ENCODE assay signal across 16 cellular contexts in the genomic region with DNA sequence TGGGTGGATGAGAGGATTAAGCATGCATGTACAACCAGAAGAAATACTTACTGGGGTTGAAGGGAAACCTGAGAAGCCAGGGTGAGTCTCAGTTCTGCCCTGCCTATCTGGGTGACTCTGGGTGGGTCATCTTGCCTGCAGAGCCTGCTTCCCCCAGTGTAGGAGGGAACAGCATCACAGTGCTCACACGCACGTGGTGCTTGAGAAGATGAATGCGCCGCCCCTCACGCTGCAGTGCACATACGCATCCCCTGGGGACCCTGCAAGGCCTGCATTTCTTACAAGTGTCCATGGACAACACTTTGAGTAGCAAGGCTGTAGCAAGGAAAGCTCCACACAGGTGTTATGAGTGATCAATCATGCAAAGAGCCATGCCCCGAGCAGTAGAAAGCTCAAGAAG. TPM values are rescaled to one million over a fixed set of nuclear protein-coding genes. Genes with fewer than 3 reads are reported as not detected.
A peak's percentile ranks its signal among the peaks of the same experiment; 100 is the strongest.
DNase-seq lines count a peak whose midpoint lies in the region; ATAC-seq and TF ChIP-seq lines count a peak whose summit lies in the region.
"Had no signal": no experiment of that assay in that cellular context is flagged by ENCODE, and none has a peak within 500 bp of the region (broad histone marks: within the 10 kb centered on the region; RNA-seq: fewer than 3 reads in every experiment).

No MANE protein-coding gene starts in this region.

- peak overlapping the region; percentile 23; the same call in 1 of the 2 replicates for H3K9ac ChIP-seq in Karpas-422 (ENCODE audit: low read length)

- DNase-seq in NCI-H1436 (lab: John Stamatoyannopoulos, UW), result peak; percentile 23
- no peak for DNase-seq in NCI-H1436 treated with DMSO at 0.1 percent for 48 hours (lab: John Stamatoyannopoulos, UW)
- DNase-seq in Karpas-422, result peak; percentile 90
- no peak for DNase-seq in activated B cell treated with CpG ODN at 0.5 μM for 24 hours
- DNase-seq in uterus, result no peak
- no peak for DNase-seq in hippocampal formation (lab: John Stamatoyannopoulos, UW)
- DNase-seq: Calu3; CD8-positive, alpha-beta T cell; GOT3; H7 had no signal

- peak; percentile 18 for ATAC-seq in activated B cell treated with CpG ODN at 0.5 μM for 24 hours (ENCODE audit: low read depth)
- ATAC-seq in stimulated activated memory B cell treated with anti-CD40 and anti-IgM and Interleukin-4, amounts not matched to agents 10 μg/mL and 1 μg/mL and 100 μg/mL, for 72 hours, result peak; percentile 61
- no peak for ATAC-seq in HG02884 (IDR thresholded peaks at IDR 0.05; ENCODE audit: unreplicated experiment)
- ATAC-seq: CD8-positive, alpha-beta T cell; HCT116 had no signal

- H3K9me2 ChIP-seq in Karpas-422 (replicated peaks; ENCODE audit: insufficient read depth, low read length), result no peaks in the 10 kb centered on the region

- no peaks in the 10 kb centered on the region for H3K36me3 Mint-ChIP-seq in activated B cell treated with CpG ODN at 0.5 μM for 24 hours (ENCODE audit: low read depth)
- no peaks in the 10 kb centered on the region for H3K36me3 Mint-ChIP-seq in stimulated activated memory B cell treated with anti-CD40 and anti-IgM and Interleukin-4, amounts not matched to agents 10 μg/mL and 1 μg/mL and 100 μg/mL, for 72 hours
- H3K36me3 Mint-ChIP-seq: CD8-positive, alpha-beta T cell had no signal

- peak overlapping the region; percentile 61 for H3K4me2 ChIP-seq in Karpas-422 (ENCODE audit: low read depth, low read length, poor library complexity, severe bottlenecking)
- H3K4me2 ChIP-seq: A549 had no signal

- H3K36me3 ChIP-seq in Karpas-422 (ENCODE audit: insufficient read depth, low read length), result no peaks in the 10 kb centered on the region
- H3K36me3 ChIP-seq in uterus, result no peaks in the 10 kb centered on the region

- intact Hi-C loops in activated B cell treated with CpG ODN at 0.5 μM for 24 hours (cut with micrococcal nuclease) (no loop called here), uterus (cut with DNase I; ENCODE audit: low total_unique reads) (no loop called here)

- H3K9me3 Mint-ChIP-seq in activated B cell treated with CpG ODN at 0.5 μM for 24 hours, result peaks cover 3% of the 10 kb centered on the region
- H3K9me3 Mint-ChIP-seq in stimulated activated memory B cell treated with anti-CD40 and anti-IgM and Interleukin-4, amounts not matched to agents 10 μg/mL and 1 μg/mL and 100 μg/mL, for 72 hours, result peaks cover 2% of the 10 kb centered on the region

- no peaks in the 10 kb centered on the region for H4K20me1 ChIP-seq in Karpas-422 (ENCODE audit: insufficient read depth, low read depth, low read length)

- POLR2A ChIA-PET in activated B cell treated with CpG ODN at 0.5 μM for 24 hours (lab: Charles Lee), result no interaction called here

- H3K4me3 Mint-ChIP-seq in activated B cell treated with CpG ODN at 0.5 μM for 24 hours, result no peak overlapping the region
- no peak overlapping the region for H3K4me3 Mint-ChIP-seq in stimulated activated memory B cell treated with anti-CD40 and anti-IgM and Interleukin-4, amounts not matched to agents 10 μg/mL and 1 μg/mL and 100 μg/mL, for 72 hours
- H3K4me3 Mint-ChIP-seq: CD8-positive, alpha-beta T cell had no signal

- no peaks in the 10 kb centered on the region for H3K79me2 ChIP-seq in Karpas-422 (ENCODE audit: low read length)

- peak overlapping the region; percentile 27; the same call in 1 of the 2 replicates for H2AFZ ChIP-seq in Karpas-422 (ENCODE audit: low read length)

- H3K27me3 Mint-ChIP-seq in activated B cell treated with CpG ODN at 0.5 μM for 24 hours, result peaks cover 5% of the 10 kb centered on the region
- H3K27me3 Mint-ChIP-seq in stimulated activated memory B cell treated with anti-CD40 and anti-IgM and Interleukin-4, amounts not matched to agents 10 μg/mL and 1 μg/mL and 100 μg/mL, for 72 hours, result peaks cover 29% of the 10 kb centered on the region

- peak overlapping the region; percentile 40; the same call in 1 of the 2 replicates for H3K4me3 ChIP-seq in Karpas-422 (ENCODE audit: low read length)
- no peak overlapping the region for H3K4me3 ChIP-seq in uterus
- H3K4me3 ChIP-seq: A549 had no signal

- TF ChIP-seq POLR2A in uterus (IDR thresholded peaks at IDR 0.05), result no peak

- H3K27ac Mint-ChIP-seq in activated B cell treated with CpG ODN at 0.5 μM for 24 hours, result no peak overlapping the region
- H3K27ac Mint-ChIP-seq in stimulated activated memory B cell treated with anti-CD40 and anti-IgM and Interleukin-4, amounts not matched to agents 10 μg/mL and 1 μg/mL and 100 μg/mL, for 72 hours, result no peak overlapping the region
- H3K27ac Mint-ChIP-seq: CD8-positive, alpha-beta T cell had no signal

- TF ChIP-seq CTCF in activated B cell treated with CpG ODN at 0.5 μM for 24 hours (IDR thresholded peaks at IDR 0.05) (no peak), uterus (IDR thresholded peaks at IDR 0.05) (no peak)

- H3K27ac ChIP-seq in Karpas-422 (ENCODE audit: low read length), result peak overlapping the region; percentile 81
- no peak overlapping the region for H3K27ac ChIP-seq in uterus
- H3K27ac ChIP-seq: 22Rv1, A549 had no signal

- no peaks in the 10 kb centered on the region for H3K9me3 ChIP-seq in Karpas-422 (ENCODE audit: low read length)
- H3K9me3 ChIP-seq in uterus, result no peaks in the 10 kb centered on the region

- CTCF ChIA-PET in activated B cell treated with CpG ODN at 0.5 μM for 24 hours (lab: Charles Lee), result no interaction called here

- peaks cover 74% of the 10 kb centered on the region for H3K4me1 ChIP-seq in Karpas-422 (ENCODE audit: low read length)
- H3K4me1 ChIP-seq in uterus, result no peaks in the 10 kb centered on the region
- H3K4me1 ChIP-seq: A549 had no signal

- peaks cover 22% of the 10 kb centered on the region for H3K4me1 Mint-ChIP-seq in activated B cell treated with CpG ODN at 0.5 μM for 24 hours
- peaks cover 14% of the 10 kb centered on the region for H3K4me1 Mint-ChIP-seq in stimulated activated memory B cell treated with anti-CD40 and anti-IgM and Interleukin-4, amounts not matched to agents 10 μg/mL and 1 μg/mL and 100 μg/mL, for 72 hours

- H3K27me3 ChIP-seq in Karpas-422 (ENCODE audit: low read length), result no peaks in the 10 kb centered on the region
- H3K27me3 ChIP-seq in uterus, result no peaks in the 10 kb centered on the region

RNA-seq across cellular contexts. Expression of gene GABBR2, which starts 18.7 kb away (rescaled TPM):
- total RNA-seq in Karpas-422 (2014; rRNA removed; shearing (Covaris generic); ENCODE audit: low replicate concordance), result 0.30 and 2.5 TPM in 2 replicates
- total RNA-seq in activated B cell treated with CpG ODN at 0.5 μM for 24 hours (not detected in 2 replicates), uterus (under 1 TPM in 2 of 4 donors, not detected in 2; under 0.01 to 0.62 TPM)
- total RNA-seq: CD8-positive, alpha-beta T cell; HT-29 had no signal

Comparison
In these comparisons a context has a peak if more than half of its experiments do, and no peak if none do; other contexts are left out.
1. DNase-seq: peak in NCI-H1436 (single experiment) and Karpas-422 (single experiment); none in NCI-H1436 treated with DMSO at 0.1 percent for 48 hours (single experiment), activated B cell treated with CpG ODN at 0.5 μM for 24 hours (single experiment), uterus (0 of 2) and hippocampal formation (0 of 2).